Comparison of ENCODE assay signal across 19 cellular contexts in the genomic region with DNA sequence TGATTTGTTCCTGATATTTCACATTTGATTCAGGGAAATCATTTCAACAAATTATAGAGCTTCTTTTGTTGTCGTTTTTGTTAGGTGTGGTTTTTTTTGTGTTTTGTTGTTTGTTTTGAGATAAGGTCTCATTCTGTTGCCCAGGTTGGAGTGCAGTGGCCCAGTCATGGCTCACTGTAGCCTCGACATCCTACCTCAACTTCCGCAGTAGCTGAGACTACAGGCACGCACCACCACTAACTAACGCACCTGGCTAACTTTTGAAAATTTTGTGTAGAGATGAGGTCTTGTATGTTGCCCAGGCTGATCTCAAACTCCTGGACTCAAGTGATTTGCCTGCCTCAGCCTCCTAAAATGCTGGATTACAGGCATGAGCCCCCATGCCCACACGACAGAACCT.
DNase-seq lines count a peak whose midpoint lies in the region; ATAC-seq, FAIRE-seq and TF ChIP-seq lines count a peak whose summit lies in the region.
"Had no signal": no experiment of that assay in that cellular context is flagged by ENCODE, and none has a peak within 500 bp of the region (broad histone marks: within the 10 kb centered on the region; RNA-seq: fewer than 3 reads in every experiment).

No MANE protein-coding gene starts in this region.

- H3K4me3 ChIP-seq in left lung: no peak overlapping the region

- H3K36me3 ChIP-seq in left lung: peaks cover 0 to 12% of the 10 kb centered on the region in 2 donors

- H3K27ac ChIP-seq in VCaP (peak overlapping the region; percentile 57; the same call in 1 of the 2 replicates), left lung (peak overlapping the region; percentile 50 to 80)

- H3K9me3 Mint-ChIP-seq in stimulated activated naive CD8-positive, alpha-beta T cell treated with anti-CD3 and anti-CD28 coated beads, Interleukin-15, amount 100 ng/mL, for 72 hours: no peaks in the 10 kb centered on the region
- no peaks in the 10 kb centered on the region for H3K9me3 Mint-ChIP-seq in mesothelial cell of epicardium
- H3K9me3 Mint-ChIP-seq: HFFc6 had no signal

- H3K27me3 Mint-ChIP-seq in stimulated activated naive CD8-positive, alpha-beta T cell treated with anti-CD3 and anti-CD28 coated beads, Interleukin-15, amount 100 ng/mL, for 72 hours: no peaks in the 10 kb centered on the region
- no peaks in the 10 kb centered on the region for H3K27me3 Mint-ChIP-seq in mesothelial cell of epicardium (ENCODE audit: low read depth)

- ATAC-seq in stimulated activated naive CD8-positive, alpha-beta T cell treated with anti-CD3 and anti-CD28 coated beads, Interleukin-15, amount 100 ng/mL, for 72 hours: no peak
- ATAC-seq in stimulated activated naive CD8-positive, alpha-beta T cell treated with anti-CD3 and anti-CD28 coated beads, Interleukin-15, Interleukin-2, amounts not matched to agents 100 U/mL and 50 U/mL, for 24 hours: no peak
- ATAC-seq in left lung (no peak), GM21390 (IDR thresholded peaks at IDR 0.05; ENCODE audit: unreplicated experiment) (no peak)
- ATAC-seq: HepG2 had no signal

- peaks cover 7% of the 10 kb centered on the region for H3K36me3 Mint-ChIP-seq in mesothelial cell of epicardium

- H3K27me3 ChIP-seq in left lung: no peaks in the 10 kb centered on the region

- intact Hi-C loops in left lung (cut with DNase I): no loop called here

- FAIRE-seq in urothelium cell line (lab: Jason Lieb, UNC): peak; percentile 20
- FAIRE-seq: HepG2 had no signal

- peak overlapping the region; percentile 48 to 70 for H3K27ac Mint-ChIP-seq in stimulated activated naive CD8-positive, alpha-beta T cell treated with anti-CD3 and anti-CD28 coated beads, Interleukin-15, amount 100 ng/mL, for 72 hours
- H3K27ac Mint-ChIP-seq in mesothelial cell of epicardium: no peak overlapping the region
- H3K27ac Mint-ChIP-seq: HFFc6 had no signal

- DNase-seq in stimulated activated naive CD8-positive, alpha-beta T cell treated with anti-CD3 and anti-CD28 coated beads, Interleukin-15, amount 100 ng/mL, for 72 hours: no peak
- no peak for DNase-seq in stimulated activated naive CD8-positive, alpha-beta T cell treated with anti-CD3 and anti-CD28 coated beads, Interleukin-15, Interleukin-2, amounts not matched to agents 100 U/mL and 50 U/mL, for 24 hours
- no peak for DNase-seq in left lung
- no peak for DNase-seq in urothelium cell line (ENCODE audit: low spot score)
- no peak for DNase-seq in mesothelial cell of epicardium (ENCODE audit: low spot score in 2 of 2, unreplicated experiment in 2 of 2)
- no peak for DNase-seq in NCI-H2227 treated with DMSO at 0.1 percent for 48 hours (lab: John Stamatoyannopoulos, UW)
- DNase-seq: AML-193, COR-L47, DMS 273 treated with DMSO at 0.1 percent for 48 hours, DND-41, H7, HFFc6, KBM-7, NCI-H1105 treated with DMSO at 0.1 percent for 48 hours, NCI-H1694 treated with DMSO at 0.1 percent for 48 hours, NCI-H526 had no signal

- H3K4me1 Mint-ChIP-seq in stimulated activated naive CD8-positive, alpha-beta T cell treated with anti-CD3 and anti-CD28 coated beads, Interleukin-15, amount 100 ng/mL, for 72 hours: peaks cover 60% of the 10 kb centered on the region
- H3K4me1 Mint-ChIP-seq in mesothelial cell of epicardium: peaks cover 19% of the 10 kb centered on the region

- H3K4me3 Mint-ChIP-seq in stimulated activated naive CD8-positive, alpha-beta T cell treated with anti-CD3 and anti-CD28 coated beads, Interleukin-15, amount 100 ng/mL, for 72 hours: peak overlapping the region; percentile 55 to 74
- no peak overlapping the region for H3K4me3 Mint-ChIP-seq in mesothelial cell of epicardium
- H3K4me3 Mint-ChIP-seq: HFFc6 had no signal

- H3K9me3 ChIP-seq in left lung: no peaks in the 10 kb centered on the region

- peaks cover 16 to 88% of the 10 kb centered on the region in 2 donors for H3K4me1 ChIP-seq in left lung

- TF ChIP-seq CTCF in VCaP (conservative IDR thresholded peaks at IDR 0.05): no peak
- TF ChIP-seq CTCF in left lung (IDR thresholded peaks at IDR 0.05): no peak
- no peak for TF ChIP-seq CTCF in mesothelial cell of epicardium (IDR thresholded peaks at IDR 0.05; ENCODE audit: unreplicated experiment)
